ENCODE assay signal across 13 cellular contexts in genomic region chr12:108572166-108572790, GRCh38. TPM values are rescaled to one million over a fixed set of nuclear protein-coding genes. Genes with fewer than 3 reads are reported as not detected.
DNase-seq lines count a peak whose midpoint lies in the region; ATAC-seq lines count a peak whose summit lies in the region.
"Had no signal": no experiment of that assay in that cellular context is flagged by ENCODE, and none has a peak within 500 bp of the region (broad histone marks: within the 10 kb centered on the region; RNA-seq: fewer than 3 reads in every experiment).

No MANE protein-coding gene starts in this region.

- no peaks in the 10 kb centered on the region for H3K27me3 ChIP-seq in effector memory CD4-positive, alpha-beta T cell (replicated peaks; ENCODE audit: control insufficient read depth, insufficient read depth, low read length, poor library complexity, severe bottlenecking)
- H3K27me3 ChIP-seq: breast epithelium had no signal

- no peak overlapping the region for H3K4me3 ChIP-seq in effector memory CD4-positive, alpha-beta T cell (ENCODE audit: insufficient read depth, low read depth, low read length, poor library complexity, severe bottlenecking)
- H3K4me3 ChIP-seq: A549, breast epithelium had no signal

- no peaks in the 10 kb centered on the region for H3K9me3 ChIP-seq in effector memory CD4-positive, alpha-beta T cell (ENCODE audit: control insufficient read depth, low read length)
- H3K9me3 ChIP-seq: A549, breast epithelium had no signal

- DNase-seq in activated CD4-positive, alpha-beta T cell treated with anti-CD3 and anti-CD28 coated beads for 36 hours, result peak; percentile 15
- DNase-seq in activated CD4-positive, alpha-beta T cell treated with anti-CD3 and anti-CD28 coated beads, Interleukin-2, amount 50 U/mL, for 1 hour, result no peak
- DNase-seq in effector memory CD4-positive, alpha-beta T cell, result no peak
- peak; percentile 23 for DNase-seq in stimulated activated CD8-positive, alpha-beta memory T cell treated with anti-CD3 and anti-CD28 coated beads, Interleukin-4, amount 100 ng/mL, for 48 hours
- DNase-seq in NAMALWA (ENCODE audit: low spot score) (no peak), NCI-H2227 (lab: John Stamatoyannopoulos, UW; ENCODE audit: unreplicated experiment) (no peak)
- DNase-seq: RPMI8226, substantia nigra had no signal

- H3K4me1 Mint-ChIP-seq in activated CD4-positive, alpha-beta T cell treated with anti-CD3 and anti-CD28 coated beads for 36 hours, result peaks cover 81% of the 10 kb centered on the region

- H3K27ac ChIP-seq in effector memory CD4-positive, alpha-beta T cell (ENCODE audit: insufficient read depth, low read length, poor library complexity, severe bottlenecking), result peak overlapping the region; percentile 16
- H3K27ac ChIP-seq: A549, breast epithelium had no signal

- POLR2A ChIA-PET in activated CD4-positive, alpha-beta T cell treated with anti-CD3 and anti-CD28 coated beads for 36 hours (lab: Charles Lee), result interaction anchor here (1.1 kb wide), 1 partner anchor 66 kb away, joined by 4 read pairs; no protein-coding TSS in a partner anchor

- H3K27ac Mint-ChIP-seq in activated CD4-positive, alpha-beta T cell treated with anti-CD3 and anti-CD28 coated beads for 36 hours, result no peak overlapping the region

- CTCF ChIA-PET in activated CD4-positive, alpha-beta T cell treated with anti-CD3 and anti-CD28 coated beads for 36 hours (lab: Charles Lee), result interaction anchor here (1.0 to 2.3 kb wide), 5 partner anchors 8 to 153 kb away, joined by 3 to 24 read pairs (median 3); no protein-coding TSS in a partner anchor

- peaks cover 6% of the 10 kb centered on the region for H3K36me3 ChIP-seq in effector memory CD4-positive, alpha-beta T cell (ENCODE audit: control insufficient read depth, insufficient read depth, low read length)
- H3K36me3 ChIP-seq: breast epithelium had no signal

- H3K9me3 Mint-ChIP-seq in activated CD4-positive, alpha-beta T cell treated with anti-CD3 and anti-CD28 coated beads for 36 hours (ENCODE audit: low read depth), result no peaks in the 10 kb centered on the region

- peaks cover 16% of the 10 kb centered on the region for H3K4me1 ChIP-seq in effector memory CD4-positive, alpha-beta T cell (ENCODE audit: control insufficient read depth, insufficient read depth, low read length, poor library complexity, severe bottlenecking)
- H3K4me1 ChIP-seq: A549, breast epithelium had no signal

- intact Hi-C loops in activated CD4-positive, alpha-beta T cell treated with anti-CD3 and anti-CD28 coated beads for 36 hours (cut with DNase I, micrococcal nuclease), result loop anchor here in 1 of 2 experiments (2.0 kb wide), 1 partner anchor 117 kb away; no protein-coding TSS in a partner anchor

- H3K4me3 Mint-ChIP-seq in activated CD4-positive, alpha-beta T cell treated with anti-CD3 and anti-CD28 coated beads for 36 hours, result no peak overlapping the region

- ATAC-seq in activated CD4-positive, alpha-beta T cell treated with anti-CD3 and anti-CD28 coated beads for 36 hours, result no peak
- peak; percentile 28 for ATAC-seq in HG03342 (IDR thresholded peaks at IDR 0.05; ENCODE audit: unreplicated experiment)
- no peak for ATAC-seq in HG02981 (IDR thresholded peaks at IDR 0.05; ENCODE audit: unreplicated experiment)

- peaks cover 22% of the 10 kb centered on the region for H3K36me3 Mint-ChIP-seq in activated CD4-positive, alpha-beta T cell treated with anti-CD3 and anti-CD28 coated beads for 36 hours (ENCODE audit: low read depth)

- H3K27me3 Mint-ChIP-seq in activated CD4-positive, alpha-beta T cell treated with anti-CD3 and anti-CD28 coated beads for 36 hours, result peaks cover 3% of the 10 kb centered on the region

RNA-seq across cellular contexts. Expression of gene ISCU, which starts 9.9 kb away (rescaled TPM):
- total RNA-seq in activated CD4-positive, alpha-beta T cell treated with anti-CD3 and anti-CD28 coated beads for 36 hours, result 10 to 100 TPM; 67.3 to 83.8 TPM

RNA-seq across cellular contexts. Expression of gene SART3, which starts 11.3 kb away (rescaled TPM):
- 10 to 100 TPM; 69.3 to 87.1 TPM for total RNA-seq in activated CD4-positive, alpha-beta T cell treated with anti-CD3 and anti-CD28 coated beads for 36 hours

RNA-seq across cellular contexts. Expression of gene TMEM119, which starts 25.6 kb away (rescaled TPM):
- total RNA-seq in activated CD4-positive, alpha-beta T cell treated with anti-CD3 and anti-CD28 coated beads for 36 hours, result under 1 TPM; 0.21 to 0.28 TPM
- total RNA-seq: pulmonary artery endothelial cell had no signal

RNA-seq across cellular contexts. Expression of gene FICD, which starts 57.2 kb away (rescaled TPM):
- total RNA-seq in activated CD4-positive, alpha-beta T cell treated with anti-CD3 and anti-CD28 coated beads for 36 hours, result 1 to 10 TPM; 3.5 to 4.5 TPM

Comparison
In these comparisons a context has a peak if more than half of its experiments do, and no peak if none do; other contexts are left out.
1. DNase-seq: peak in activated CD4-positive, alpha-beta T cell treated with anti-CD3 and anti-CD28 coated beads for 36 hours (single experiment) and stimulated activated CD8-positive, alpha-beta memory T cell treated with anti-CD3 and anti-CD28 coated beads, Interleukin-4, amount 100 ng/mL, for 48 hours (single experiment); none in activated CD4-positive, alpha-beta T cell treated with anti-CD3 and anti-CD28 coated beads, Interleukin-2, amount 50 U/mL, for 1 hour (single experiment), effector memory CD4-positive, alpha-beta T cell (0 of 3), NAMALWA (single experiment) and NCI-H2227 (single experiment).